In genomic region chr3:64187065-64187959, GRCh38 we compare ENCODE assay signal across 9 cellular contexts. TPM values are rescaled to one million over a fixed set of nuclear protein-coding genes. Genes with fewer than 3 reads are reported as not detected.
DNase-seq lines count a peak whose midpoint lies in the region; ATAC-seq and TF ChIP-seq lines count a peak whose summit lies in the region.
"Had no signal": no experiment of that assay in that cellular context is flagged by ENCODE, and none has a peak within 500 bp of the region (broad histone marks: within the 10 kb centered on the region; RNA-seq: fewer than 3 reads in every experiment).

No MANE protein-coding gene starts in this region.

- H3K9me3 ChIP-seq in breast epithelium = no peaks in the 10 kb centered on the region
- no peaks in the 10 kb centered on the region for H3K9me3 ChIP-seq in testis

- DNase-seq in NCI-H1105 treated with DMSO at 0.1 percent for 48 hours (lab: John Stamatoyannopoulos, UW) (peak; percentile 70), NCI-H1105 (lab: John Stamatoyannopoulos, UW) (no peak), breast epithelium (ENCODE audit: low spot score in 2 of 2) (peak in 1 of 2 donors; percentile 81), left kidney (ENCODE audit: low read depth, low spot score) (peak; percentile 77), testis (peak; percentile 54), T-helper 1 cell (no peak), H7 (no peak)

- TF ChIP-seq POLR2A in breast epithelium (IDR thresholded peaks at IDR 0.05) = no peak
- no peak for TF ChIP-seq POLR2A in testis (IDR thresholded peaks at IDR 0.05)

- H3K4me3 ChIP-seq in breast epithelium (peak overlapping the region in 1 of 3 donors; percentile 10), testis (no peak overlapping the region), H7 (ENCODE audit: insufficient read depth, low read depth, low read length) (no peak overlapping the region)

- H3K27ac ChIP-seq in breast epithelium (peak overlapping the region; percentile 82 to 86), testis (no peak overlapping the region)

- H3K36me3 ChIP-seq in breast epithelium (no peaks in the 10 kb centered on the region), testis (ENCODE audit: low read depth, missing control alignments) (no peaks in the 10 kb centered on the region), H7 (replicated peaks; ENCODE audit: control insufficient read depth, insufficient read depth, low read length) (no peaks in the 10 kb centered on the region)

- intact Hi-C loops in breast epithelium (cut with DNase I; ENCODE audit: low total_unique reads) = no loop called here
- intact Hi-C loops in testis (cut with DNase I; ENCODE audit: low total_unique reads) = no loop called here

- TF ChIP-seq CTCF in breast epithelium (IDR thresholded peaks at IDR 0.05) (no peak), testis (IDR thresholded peaks at IDR 0.05) (no peak)

- peaks cover 4 to 32% of the 10 kb centered on the region in 2 donors for H3K4me1 ChIP-seq in breast epithelium
- H3K4me1 ChIP-seq in testis = peaks cover 8% of the 10 kb centered on the region

- 45 to 60% methylated on average over 9 of the region's 9 CpGs for WGBS in testis, 2 donors

- no peak for ATAC-seq in GM18511 (IDR thresholded peaks at IDR 0.05; ENCODE audit: unreplicated experiment)

- no peaks in the 10 kb centered on the region for H3K27me3 ChIP-seq in breast epithelium
- H3K27me3 ChIP-seq in testis = no peaks in the 10 kb centered on the region
- no peaks in the 10 kb centered on the region for H3K27me3 ChIP-seq in H7 (ENCODE audit: control insufficient read depth, insufficient read depth, low read length)

RNA-seq across cellular contexts. Expression of gene PRICKLE2, which starts 38.0 kb away (rescaled TPM):
- total RNA-seq in breast epithelium (10 to 100 TPM; 35.1 to 72.5 (median 44.5) TPM), testis (10 to 100 TPM in 1 of 2 donors, 1 to 10 TPM in 1; 9.1 to 10.1 TPM)
- 5.5 TPM for polyA plus RNA-seq in testis (ENCODE audit: insufficient read depth, low read depth, low replicate concordance)
- total RNA-seq in H7 (2014; rRNA removed; shearing (Covaris generic)) = 1.5 and 1.7 TPM in 2 replicates
- total RNA-seq: T-helper 2 cell treated with Interferon-gamma antibody and Interleukin-4, amounts not matched to agents 100 ng/mL and 5 ng/mL, for 36 hours had no signal

Comparison
In these comparisons a context has a peak if more than half of its experiments do, and no peak if none do; other contexts are left out.
1. DNase-seq: peak in NCI-H1105 treated with DMSO at 0.1 percent for 48 hours (single experiment), left kidney (single experiment) and testis (single experiment); none in NCI-H1105 (single experiment), T-helper 1 cell (0 of 5) and H7 (single experiment).
2. H3K27ac ChIP-seq: peak in breast epithelium (2 of 2); none in testis (0 of 2).